Comparison of ENCODE assay signal across 8 cellular contexts in genomic region chr19:56507446-56508281, GRCh38. TPM values are rescaled to one million over a fixed set of nuclear protein-coding genes. Genes with fewer than 3 reads are reported as not detected.
DNase-seq lines count a peak whose midpoint lies in the region.

Gene ZNF471 (plus strand): TSS chr19:56507855. CDS start chr19:56511572, 3,717 bp downstream.

- DNase-seq in DMS79 (lab: John Stamatoyannopoulos, UW) (peak; percentile 83), NCI-H146 (lab: John Stamatoyannopoulos, UW) (peak; percentile 92), islet precursor cell (peak; percentile 97), HT-29 (ENCODE audit: low spot score) (no peak), NCI-H226 (no peak)
- DNase-seq in activated CD4-positive, alpha-beta T cell treated with anti-CD3 and anti-CD28 coated beads for 24 hours (ENCODE audit: low read depth in 2 of 2), result peak; percentile 63 to 73
- DNase-seq in stimulated activated CD4-positive, alpha-beta T cell treated with anti-CD3 and anti-CD28 coated beads, Interleukin-15, amount 100 ng/mL, for 1 hour (ENCODE audit: low read depth in 1 of 2, low spot score in 1 of 2), result peak; percentile 48 to 70

- peak within 1 kb of the TSS; percentile 92 for H3K27ac ChIP-seq in cingulate gyrus (ENCODE audit: low read depth, low read length)

RNA-seq across cellular contexts. Expression of gene ZNF471, which starts in this region (rescaled TPM):
- not detected in 2 replicates for total RNA-seq in HT-29 (2014; rRNA removed; shearing (Covaris generic))

Comparison
In these comparisons a context has a peak if more than half of its experiments do, and no peak if none do; other contexts are left out.
1. DNase-seq: peak in DMS79 (single experiment), NCI-H146 (single experiment), activated CD4-positive, alpha-beta T cell treated with anti-CD3 and anti-CD28 coated beads for 24 hours (2 of 2), islet precursor cell (single experiment) and stimulated activated CD4-positive, alpha-beta T cell treated with anti-CD3 and anti-CD28 coated beads, Interleukin-15, amount 100 ng/mL, for 1 hour (2 of 2); none in HT-29 (single experiment) and NCI-H226 (single experiment).